Comparison of ENCODE assay signal across 22 cellular contexts in the genomic region with DNA sequence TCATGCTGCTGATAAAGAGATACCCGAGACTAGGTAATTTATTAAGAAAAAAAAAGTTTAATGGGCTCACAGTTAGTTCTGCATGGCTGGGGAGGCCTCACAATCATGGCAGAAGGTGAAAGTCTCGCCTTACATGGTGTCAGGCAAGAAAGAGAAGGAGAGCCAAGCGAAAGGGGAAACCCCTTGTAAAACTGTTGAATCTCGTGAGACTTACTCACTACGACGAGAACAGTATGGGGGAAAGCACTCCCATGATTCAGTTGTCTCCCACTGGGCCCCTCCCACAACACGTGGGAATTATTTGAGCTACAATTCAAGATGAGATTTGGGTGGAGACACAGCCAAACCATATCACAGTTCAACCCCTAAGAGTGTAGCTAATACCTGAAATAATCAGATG.
"Had no signal": no experiment of that assay in that cellular context is flagged by ENCODE, and none has a peak within 500 bp of the region (broad histone marks: within the 10 kb centered on the region; RNA-seq: fewer than 3 reads in every experiment).

No MANE protein-coding gene starts in this region.

- H3K79me2 ChIP-seq: parathyroid adenoma had no signal

- H2AFZ ChIP-seq: parathyroid adenoma had no signal

- H3K36me3 Mint-ChIP-seq: natural killer cell treated with Interleukin-12 subunit alpha and Interleukin-12 subunit beta and Interleukin-15 and Interleukin-18, amount 100 ng/mL, for 72 hours; stimulated activated memory B cell treated with anti-CD40 and anti-IgM and Interleukin-4, amounts not matched to agents 10 μg/mL and 1 μg/mL and 100 μg/mL, for 72 hours had no signal

- H3K4me3 ChIP-seq: colonic mucosa, esophagus squamous epithelium, gastroesophageal sphincter, lung, prostate gland, right lobe of liver, stomach had no signal

- H3K9me3 Mint-ChIP-seq: natural killer cell treated with Interleukin-12 subunit alpha and Interleukin-12 subunit beta and Interleukin-15 and Interleukin-18, amount 100 ng/mL, for 72 hours had no signal

- H3K27me3 Mint-ChIP-seq: natural killer cell treated with Interleukin-12 subunit alpha and Interleukin-12 subunit beta and Interleukin-15 and Interleukin-18, amount 100 ng/mL, for 72 hours; stimulated activated memory B cell treated with anti-CD40 and anti-IgM and Interleukin-4, amounts not matched to agents 10 μg/mL and 1 μg/mL and 100 μg/mL, for 72 hours had no signal

- H3K27ac Mint-ChIP-seq: natural killer cell treated with Interleukin-12 subunit alpha and Interleukin-12 subunit beta and Interleukin-15 and Interleukin-18, amount 100 ng/mL, for 72 hours; stimulated activated memory B cell treated with anti-CD40 and anti-IgM and Interleukin-4, amounts not matched to agents 10 μg/mL and 1 μg/mL and 100 μg/mL, for 72 hours had no signal

- ATAC-seq: gastroesophageal sphincter; left ventricle myocardium superior; natural killer cell treated with Interleukin-12 subunit alpha and Interleukin-12 subunit beta and Interleukin-15 and Interleukin-18, amount 100 ng/mL, for 72 hours; right lobe of liver; stimulated activated memory B cell treated with anti-CD40 and anti-IgM and Interleukin-4, amounts not matched to agents 10 μg/mL and 1 μg/mL and 100 μg/mL, for 72 hours had no signal

- H3K9me3 ChIP-seq: colonic mucosa, esophagus squamous epithelium, gastroesophageal sphincter, prostate gland, right lobe of liver, stomach had no signal

- H3K9ac ChIP-seq: parathyroid adenoma had no signal

- H3K4me1 Mint-ChIP-seq: stimulated activated memory B cell treated with anti-CD40 and anti-IgM and Interleukin-4, amounts not matched to agents 10 μg/mL and 1 μg/mL and 100 μg/mL, for 72 hours had no signal

- H3K36me3 ChIP-seq: colonic mucosa, esophagus squamous epithelium, gastroesophageal sphincter, prostate gland, right lobe of liver, stomach had no signal

- H3K4me3 Mint-ChIP-seq: natural killer cell treated with Interleukin-12 subunit alpha and Interleukin-12 subunit beta and Interleukin-15 and Interleukin-18, amount 100 ng/mL, for 72 hours; stimulated activated memory B cell treated with anti-CD40 and anti-IgM and Interleukin-4, amounts not matched to agents 10 μg/mL and 1 μg/mL and 100 μg/mL, for 72 hours had no signal

- H3K4me1 ChIP-seq: colonic mucosa, esophagus squamous epithelium, gastroesophageal sphincter, parathyroid adenoma, prostate gland, stomach had no signal

- H3K27ac ChIP-seq: colonic mucosa, esophagus squamous epithelium, gastroesophageal sphincter, parathyroid adenoma, prostate gland, right lobe of liver, stomach had no signal

- H3K27me3 ChIP-seq: colonic mucosa, esophagus squamous epithelium, gastroesophageal sphincter, right lobe of liver, stomach had no signal

- DNase-seq: colonic mucosa; dermis blood vessel endothelial cell; esophagus squamous epithelium; foreskin fibroblast; glutamatergic neuron; islet precursor cell; left ventricle myocardium superior; mesenchymal stem cell; midbrain; retina; right lobe of liver; stimulated activated CD4-positive, alpha-beta T cell treated with anti-CD3 and anti-CD28 coated beads, Interleukin-4, amount 100 ng/mL, for 1 hour; stimulated activated CD8-positive, alpha-beta memory T cell treated with anti-CD3 and anti-CD28 coated beads, Interleukin-4, amount 100 ng/mL, for 48 hours; stomach; substantia nigra; trophoblast cell had no signal
